ENCODE assay signal across 1 cellular context in the genomic region with DNA sequence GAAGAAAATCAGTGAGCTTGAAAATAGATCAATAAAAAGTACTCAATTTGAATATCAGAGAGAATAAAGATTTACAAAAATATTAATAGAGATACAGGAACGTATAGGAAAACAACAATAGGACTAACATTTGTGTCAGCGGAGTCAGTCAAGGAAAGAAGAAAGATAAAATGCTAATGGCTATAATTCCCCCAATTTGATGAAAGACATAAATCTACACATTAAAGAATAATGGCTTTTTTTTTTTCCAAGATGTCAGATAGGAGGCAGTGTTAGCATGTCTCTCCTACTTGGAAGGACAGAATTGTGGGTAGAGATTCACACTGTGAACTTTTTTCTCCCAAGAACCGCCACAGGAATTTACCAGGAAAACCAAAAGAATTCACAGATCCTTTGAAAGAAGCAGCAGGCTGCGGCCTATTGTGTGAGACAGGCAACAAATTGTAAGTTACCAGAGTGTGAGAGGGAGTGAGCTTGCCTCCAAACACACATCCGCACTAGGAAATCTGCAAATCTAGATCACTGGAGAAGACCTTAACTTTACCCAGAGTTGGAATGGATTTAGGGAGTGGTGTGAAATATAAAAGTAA.
TF ChIP-seq lines count a peak whose summit lies in the region.

No MANE protein-coding gene starts in this region.

TF ChIP-seq in GM23338, 12 proteins besides CTCF, POLR2A, EP300 and RAD21 (continued from another document):
- TF ChIP-seq, protein P1, sequence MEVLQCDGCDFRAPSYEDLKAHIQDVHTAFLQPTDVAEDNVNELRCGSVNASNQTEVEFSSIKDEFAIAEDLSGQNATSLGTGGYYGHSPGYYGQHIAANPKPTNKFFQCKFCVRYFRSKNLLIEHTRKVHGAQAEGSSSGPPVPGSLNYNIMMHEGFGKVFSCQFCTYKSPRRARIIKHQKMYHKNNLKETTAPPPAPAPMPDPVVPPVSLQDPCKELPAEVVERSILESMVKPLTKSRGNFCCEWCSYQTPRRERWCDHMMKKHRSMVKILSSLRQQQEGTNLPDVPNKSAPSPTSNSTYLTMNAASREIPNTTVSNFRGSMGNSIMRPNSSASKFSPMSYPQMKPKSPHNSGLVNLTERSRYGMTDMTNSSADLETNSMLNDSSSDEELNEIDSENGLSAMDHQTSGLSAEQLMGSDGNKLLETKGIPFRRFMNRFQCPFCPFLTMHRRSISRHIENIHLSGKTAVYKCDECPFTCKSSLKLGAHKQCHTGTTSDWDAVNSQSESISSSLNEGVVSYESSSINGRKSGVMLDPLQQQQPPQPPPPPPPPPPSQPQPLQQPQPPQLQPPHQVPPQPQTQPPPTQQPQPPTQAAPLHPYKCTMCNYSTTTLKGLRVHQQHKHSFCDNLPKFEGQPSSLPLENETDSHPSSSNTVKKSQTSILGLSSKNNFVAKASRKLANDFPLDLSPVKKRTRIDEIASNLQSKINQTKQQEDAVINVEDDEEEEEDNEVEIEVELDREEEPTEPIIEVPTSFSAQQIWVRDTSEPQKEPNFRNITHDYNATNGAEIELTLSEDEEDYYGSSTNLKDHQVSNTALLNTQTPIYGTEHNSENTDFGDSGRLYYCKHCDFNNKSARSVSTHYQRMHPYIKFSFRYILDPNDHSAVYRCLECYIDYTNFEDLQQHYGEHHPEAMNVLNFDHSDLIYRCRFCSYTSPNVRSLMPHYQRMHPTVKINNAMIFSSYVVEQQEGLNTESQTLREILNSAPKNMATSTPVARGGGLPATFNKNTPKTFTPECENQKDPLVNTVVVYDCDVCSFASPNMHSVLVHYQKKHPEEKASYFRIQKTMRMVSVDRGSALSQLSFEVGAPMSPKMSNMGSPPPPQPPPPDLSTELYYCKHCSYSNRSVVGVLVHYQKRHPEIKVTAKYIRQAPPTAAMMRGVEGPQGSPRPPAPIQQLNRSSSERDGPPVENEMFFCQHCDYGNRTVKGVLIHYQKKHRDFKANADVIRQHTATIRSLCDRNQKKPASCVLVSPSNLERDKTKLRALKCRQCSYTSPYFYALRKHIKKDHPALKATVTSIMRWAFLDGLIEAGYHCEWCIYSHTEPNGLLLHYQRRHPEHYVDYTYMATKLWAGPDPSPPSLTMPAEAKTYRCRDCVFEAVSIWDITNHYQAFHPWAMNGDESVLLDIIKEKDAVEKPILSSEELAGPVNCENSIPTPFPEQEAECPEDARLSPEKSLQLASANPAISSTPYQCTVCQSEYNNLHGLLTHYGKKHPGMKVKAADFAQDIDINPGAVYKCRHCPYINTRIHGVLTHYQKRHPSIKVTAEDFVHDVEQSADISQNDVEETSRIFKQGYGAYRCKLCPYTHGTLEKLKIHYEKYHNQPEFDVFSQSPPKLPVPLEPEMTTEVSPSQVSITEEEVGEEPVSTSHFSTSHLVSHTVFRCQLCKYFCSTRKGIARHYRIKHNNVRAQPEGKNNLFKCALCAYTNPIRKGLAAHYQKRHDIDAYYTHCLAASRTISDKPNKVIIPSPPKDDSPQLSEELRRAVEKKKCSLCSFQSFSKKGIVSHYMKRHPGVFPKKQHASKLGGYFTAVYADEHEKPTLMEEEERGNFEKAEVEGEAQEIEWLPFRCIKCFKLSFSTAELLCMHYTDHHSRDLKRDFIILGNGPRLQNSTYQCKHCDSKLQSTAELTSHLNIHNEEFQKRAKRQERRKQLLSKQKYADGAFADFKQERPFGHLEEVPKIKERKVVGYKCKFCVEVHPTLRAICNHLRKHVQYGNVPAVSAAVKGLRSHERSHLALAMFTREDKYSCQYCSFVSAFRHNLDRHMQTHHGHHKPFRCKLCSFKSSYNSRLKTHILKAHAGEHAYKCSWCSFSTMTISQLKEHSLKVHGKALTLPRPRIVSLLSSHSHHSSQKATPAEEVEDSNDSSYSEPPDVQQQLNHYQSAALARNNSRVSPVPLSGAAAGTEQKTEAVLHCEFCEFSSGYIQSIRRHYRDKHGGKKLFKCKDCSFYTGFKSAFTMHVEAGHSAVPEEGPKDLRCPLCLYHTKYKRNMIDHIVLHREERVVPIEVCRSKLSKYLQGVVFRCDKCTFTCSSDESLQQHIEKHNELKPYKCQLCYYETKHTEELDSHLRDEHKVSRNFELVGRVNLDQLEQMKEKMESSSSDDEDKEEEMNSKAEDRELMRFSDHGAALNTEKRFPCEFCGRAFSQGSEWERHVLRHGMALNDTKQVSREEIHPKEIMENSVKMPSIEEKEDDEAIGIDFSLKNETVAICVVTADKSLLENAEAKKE (CRISPR knock-in tag; IDR thresholded peaks at IDR 0.05) = no peak
- TF ChIP-seq ZNF114 (CRISPR knock-in tag; IDR thresholded peaks at IDR 0.05) = no peak
- TF ChIP-seq REST (IDR thresholded peaks at IDR 0.05; ENCODE audit: unreplicated experiment) = no peak
- no peak for TF ChIP-seq ETS1 (IDR thresholded peaks at IDR 0.05)
- TF ChIP-seq EZH2 (IDR thresholded peaks at IDR 0.05; ENCODE audit: low read depth, unreplicated experiment) = no peak
- TF ChIP-seq CREB1 (CRISPR knock-in tag; IDR thresholded peaks at IDR 0.05; ENCODE audit: low read depth) = no peak
- no peak for TF ChIP-seq POLR2AphosphoS5 (IDR thresholded peaks at IDR 0.05; ENCODE audit: low read depth)
